Comparison of ENCODE assay signal across 25 cellular contexts in the genomic region with DNA sequence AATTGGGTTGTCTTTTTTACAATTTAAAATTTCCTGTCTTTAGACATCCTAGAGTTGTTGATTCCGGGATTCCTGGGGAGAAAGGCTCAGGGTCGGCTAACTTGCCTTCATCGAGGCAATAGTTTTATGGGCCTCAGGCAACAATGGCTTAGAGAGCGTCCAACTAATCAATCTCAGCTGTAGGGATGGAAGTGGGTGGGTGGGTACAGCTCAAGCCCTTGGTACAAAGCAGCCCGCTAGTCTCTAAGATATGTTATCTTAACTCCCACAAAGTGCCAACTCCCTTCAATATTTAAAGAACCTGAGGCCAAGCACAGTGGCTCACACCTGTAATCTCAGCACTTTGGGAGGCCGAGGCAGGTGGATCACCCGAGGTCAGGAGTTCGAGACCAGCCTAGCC.
"Had no signal": no experiment of that assay in that cellular context is flagged by ENCODE, and none has a peak within 500 bp of the region (broad histone marks: within the 10 kb centered on the region; RNA-seq: fewer than 3 reads in every experiment).

No MANE protein-coding gene starts in this region.

- H3K36me3 ChIP-seq: ascending aorta, breast epithelium, cardiac muscle cell, colonic mucosa had no signal

- H3K27me3 ChIP-seq: ascending aorta, breast epithelium, colonic mucosa had no signal

- H3K9me3 ChIP-seq: ascending aorta, breast epithelium, colonic mucosa had no signal

- H3K27ac ChIP-seq: ascending aorta, breast epithelium, cardiac muscle cell, colonic mucosa had no signal

- DNase-seq: activated CD4-positive, alpha-beta memory T cell treated with anti-CD3 and anti-CD28 coated beads for 36 hours; activated CD4-positive, alpha-beta T cell treated with anti-CD3 and anti-CD28 coated beads for 36 hours; activated CD4-positive, alpha-beta T cell treated with anti-CD3 and anti-CD28 coated beads, Interleukin-2, amount 10 ng/mL, durations not matched to agents 24 days and 14 days; activated CD4-positive, CD25-positive, alpha-beta regulatory T cell; activated CD4-positive, CD25-positive, alpha-beta regulatory T cell treated with anti-CD3 and anti-CD28 coated beads, Interleukin-2, amount 50 U/mL, for 72 hours; activated CD8-positive, alpha-beta memory T cell treated with anti-CD3 and anti-CD28 coated beads, Interleukin-2, amount 10 ng/mL, durations not matched to agents 7 days and 5 days; activated CD8-positive, alpha-beta memory T cell treated with anti-CD3 and anti-CD28 coated beads, Interleukin-2, amount 50 U/mL, for 4 hours; activated CD8-positive, alpha-beta T cell treated with anti-CD3 and anti-CD28 coated beads, Interleukin-2, amount 10 ng/mL, durations not matched to agents 7 days and 5 days; activated gamma-delta T cell; activated naive CD4-positive, alpha-beta T cell; activated naive CD4-positive, alpha-beta T cell treated with anti-CD3 and anti-CD28 coated beads, Interleukin-2, amount 10 ng/mL, durations not matched to agents 7 days and 5 days; activated naive CD8-positive, alpha-beta T cell treated with anti-CD3 and anti-CD28 coated beads, Interleukin-2, amount 10 ng/mL, durations not matched to agents 7 days and 5 days; activated T-cell treated with anti-CD3 and anti-CD28 coated beads, Interleukin-2, amount 50 U/mL, for 1 hour; activated T-cell treated with anti-CD3 and anti-CD28 coated beads, Interleukin-2, amount 50 U/mL, for 48 hours; central memory CD4-positive, alpha-beta T cell; cerebellar nuclear complex; colonic mucosa; effector CD8-positive, alpha-beta T cell; foreskin fibroblast; head of caudate nucleus; hippocampal formation; T-helper 2 cell had no signal

- H3K4me1 ChIP-seq: ascending aorta, breast epithelium, colonic mucosa had no signal

- H3K4me3 ChIP-seq: ascending aorta, breast epithelium, cardiac muscle cell, colonic mucosa had no signal
